ENCODE assay signal across 8 cellular contexts in the genomic region with DNA sequence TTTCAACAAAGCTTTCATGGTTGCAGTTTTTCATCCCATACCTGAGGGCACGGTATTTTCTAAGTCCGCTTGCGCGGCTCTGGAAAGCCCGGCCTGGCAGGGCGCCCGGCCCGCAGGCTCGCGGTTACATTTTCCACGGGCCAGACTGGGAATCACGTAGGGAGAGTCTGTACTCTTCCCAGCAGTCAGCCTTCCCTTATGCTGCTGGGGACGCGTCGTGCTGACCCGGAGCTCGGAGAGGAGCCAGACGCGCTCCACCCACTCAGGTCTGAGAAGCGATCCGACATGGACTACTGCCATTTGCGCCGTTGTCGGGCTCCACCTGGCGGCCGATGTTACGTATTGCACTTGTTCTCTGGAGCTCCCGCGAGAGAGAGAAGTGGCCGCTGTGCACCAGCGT.
A peak's percentile ranks its signal among the peaks of the same experiment; 100 is the strongest.
DNase-seq lines count a peak whose midpoint lies in the region; ATAC-seq, FAIRE-seq and TF ChIP-seq lines count a peak whose summit lies in the region.
"Not testable (repeated sequence)": the region's sequence is repeated elsewhere in the genome, so short reads cannot be mapped to it uniquely, and the experiment has no call there.

No MANE protein-coding gene starts in this region.

- not testable (repeated sequence) for DNase-seq in AG10803 (ENCODE audit: low read depth)
- DNase-seq in activated CD8-positive, alpha-beta memory T cell treated with anti-CD3 and anti-CD28 coated beads, Interleukin-2, amount 10 ng/mL, durations not matched to agents 7 days and 5 days = peak; percentile 43
- DNase-seq in right lobe of liver (peak; percentile 53 to 85 (median 74)), spleen (peak; percentile 78)

- ATAC-seq in GM19043 (IDR thresholded peaks at IDR 0.05; ENCODE audit: low read depth, unreplicated experiment) (peak; percentile 100), HG02610 (IDR thresholded peaks at IDR 0.05; ENCODE audit: unreplicated experiment) (peak; percentile 100), HG03469 (IDR thresholded peaks at IDR 0.05; ENCODE audit: unreplicated experiment) (peak; percentile 99), right lobe of liver (peak; percentile 100)
- ATAC-seq in activated CD8-positive, alpha-beta memory T cell treated with anti-CD3 and anti-CD28 coated beads, Interleukin-2, amount 10 ng/mL, durations not matched to agents 7 days and 5 days = peak; percentile 100

- H3K36me3 Mint-ChIP-seq in activated CD8-positive, alpha-beta memory T cell treated with anti-CD3 and anti-CD28 coated beads, Interleukin-2, amount 10 ng/mL, durations not matched to agents 7 days and 5 days = not testable (repeated sequence)

- not testable (repeated sequence) for H3K4me1 ChIP-seq in right lobe of liver, spleen

- H3K36me3 ChIP-seq in right lobe of liver, spleen: not testable (repeated sequence)

- 4% methylated on average over 15 of the region's 31 CpGs for WGBS in right lobe of liver (ENCODE audit: insufficient coverage, low coverage, low lambda C conversion rate, missing lambda C conversion rate)
- 3 to 17% (median 12%) methylated on average over 13 to 16 of the region's 31 CpGs; no CpG with 5 or more reads in 1 of the 5 donors for WGBS in spleen, 5 donors

- intact Hi-C loops in right lobe of liver (cut with DNase I); spleen (cut with DNase I; ENCODE audit: low total_unique reads): not testable (repeated sequence)

- H3K27ac ChIP-seq in right lobe of liver, spleen: not testable (repeated sequence)

- H3K4me3 Mint-ChIP-seq in activated CD8-positive, alpha-beta memory T cell treated with anti-CD3 and anti-CD28 coated beads, Interleukin-2, amount 10 ng/mL, durations not matched to agents 7 days and 5 days = not testable (repeated sequence)

- H3K9me3 ChIP-seq in right lobe of liver, spleen: not testable (repeated sequence)

- not testable (repeated sequence) for TF ChIP-seq POLR2A in right lobe of liver (IDR thresholded peaks at IDR 0.05); spleen (IDR thresholded peaks at IDR 0.05)

- CTCF ChIA-PET in activated CD8-positive, alpha-beta memory T cell treated with anti-CD3 and anti-CD28 coated beads, Interleukin-2, amount 10 ng/mL, durations not matched to agents 7 days and 5 days (lab: Charles Lee) = not testable (repeated sequence)

- not testable (repeated sequence) for H3K9me3 Mint-ChIP-seq in activated CD8-positive, alpha-beta memory T cell treated with anti-CD3 and anti-CD28 coated beads, Interleukin-2, amount 10 ng/mL, durations not matched to agents 7 days and 5 days (ENCODE audit: low read depth)

- not testable (repeated sequence) for TF ChIP-seq CTCF in AG10803 (conservative IDR thresholded peaks at IDR 0.05; ENCODE audit: low read length); right lobe of liver (IDR thresholded peaks at IDR 0.05)
- peak in 2 of 11 experiments; percentile 17 to 38 for TF ChIP-seq CTCF in spleen (IDR thresholded peaks at IDR 0.05 in 8 of 11, conservative IDR thresholded peaks at IDR 0.05 in 3 of 11)

- not testable (repeated sequence) for H3K27me3 Mint-ChIP-seq in activated CD8-positive, alpha-beta memory T cell treated with anti-CD3 and anti-CD28 coated beads, Interleukin-2, amount 10 ng/mL, durations not matched to agents 7 days and 5 days

- H3K27me3 ChIP-seq in right lobe of liver; spleen (replicated peaks in 1 of 7): not testable (repeated sequence)

- not testable (repeated sequence) for H3K4me1 Mint-ChIP-seq in activated CD8-positive, alpha-beta memory T cell treated with anti-CD3 and anti-CD28 coated beads, Interleukin-2, amount 10 ng/mL, durations not matched to agents 7 days and 5 days

- H3K27ac Mint-ChIP-seq in activated CD8-positive, alpha-beta memory T cell treated with anti-CD3 and anti-CD28 coated beads, Interleukin-2, amount 10 ng/mL, durations not matched to agents 7 days and 5 days = not testable (repeated sequence)

- FAIRE-seq in endometrium (lab: Jason Lieb, UNC) = peak; percentile 94

- H3K4me3 ChIP-seq in AG10803 (ENCODE audit: low read length) (peak overlapping the region; percentile 52), right lobe of liver (peak overlapping the region in 1 of 3 donors; percentile 37), spleen (peak overlapping the region in 2 of 8 donors; percentile 33 to 60)
